12 cellular contexts compared by ENCODE assay signal in genomic region chr16:84851192-84852127, GRCh38. TPM values are rescaled to one million over a fixed set of nuclear protein-coding genes. Genes with fewer than 3 reads are reported as not detected.
DNase-seq lines count a peak whose midpoint lies in the region; ATAC-seq, FAIRE-seq and TF ChIP-seq lines count a peak whose summit lies in the region.
"Had no signal": no experiment of that assay in that cellular context is flagged by ENCODE, and none has a peak within 500 bp of the region (broad histone marks: within the 10 kb centered on the region; RNA-seq: fewer than 3 reads in every experiment).

No MANE protein-coding gene starts in this region.

- TF ChIP-seq CTCF in kidney epithelial cell (IDR thresholded peaks at IDR 0.05; ENCODE audit: insufficient read depth, low read length, poor library complexity, severe bottlenecking) (no peak), right atrium auricular region (IDR thresholded peaks at IDR 0.05) (no peak)

- no peaks in the 10 kb centered on the region for H3K36me3 ChIP-seq in kidney epithelial cell (ENCODE audit: control insufficient read depth, insufficient read depth, low read length)
- peaks cover 52% of the 10 kb centered on the region for H3K36me3 ChIP-seq in right atrium auricular region
- H3K36me3 ChIP-seq in CD8-positive, alpha-beta memory T cell (ENCODE audit: insufficient read depth, low read length), result no peaks in the 10 kb centered on the region

- no peak overlapping the region for H3K4me3 Mint-ChIP-seq in CD8-positive, alpha-beta memory T cell
- H3K4me3 Mint-ChIP-seq: T-helper 17 cell had no signal

- no peak overlapping the region for H3K27ac ChIP-seq in right atrium auricular region
- no peak overlapping the region for H3K27ac ChIP-seq in CD8-positive, alpha-beta memory T cell (ENCODE audit: low read depth, low read length)
- H3K27ac ChIP-seq: suprapubic skin had no signal

- H3K27ac Mint-ChIP-seq in CD8-positive, alpha-beta memory T cell, result no peak overlapping the region
- H3K27ac Mint-ChIP-seq: T-helper 17 cell had no signal

- H3K9me3 ChIP-seq in right atrium auricular region, result no peaks in the 10 kb centered on the region
- H3K9me3 ChIP-seq in CD8-positive, alpha-beta memory T cell (ENCODE audit: low read length), result no peaks in the 10 kb centered on the region
- H3K9me3 ChIP-seq: suprapubic skin had no signal

- no peak for ATAC-seq in GM21529 (IDR thresholded peaks at IDR 0.05; ENCODE audit: unreplicated experiment)
- ATAC-seq: activated naive CD4-positive, alpha-beta T cell treated with anti-CD3 and anti-CD28 coated beads, Interleukin-2, amount 50 U/mL, for 72 hours; T-helper 17 cell had no signal

- H3K27me3 ChIP-seq in kidney epithelial cell (ENCODE audit: control insufficient read depth, insufficient read depth, low read length) (no peaks in the 10 kb centered on the region), right atrium auricular region (no peaks in the 10 kb centered on the region)
- H3K27me3 ChIP-seq in CD8-positive, alpha-beta memory T cell (ENCODE audit: insufficient read depth, low read length, poor library complexity, severe bottlenecking), result no peaks in the 10 kb centered on the region
- H3K27me3 ChIP-seq: suprapubic skin had no signal

- FAIRE-seq in HTR-8/SVneo (lab: Jason Lieb, UNC), result peak; percentile 97

- no peaks in the 10 kb centered on the region for H3K4me1 ChIP-seq in right atrium auricular region
- no peaks in the 10 kb centered on the region for H3K4me1 ChIP-seq in CD8-positive, alpha-beta memory T cell (ENCODE audit: insufficient read depth, low read length)
- H3K4me1 ChIP-seq: suprapubic skin had no signal

- DNase-seq in AG08395 (ENCODE audit: low spot score) (peak; percentile 49), HTR-8/SVneo (ENCODE audit: insufficient read length, low spot score) (peak; percentile 94), T1000 (lab: John Stamatoyannopoulos, UW) (peak; percentile 85), kidney epithelial cell (ENCODE audit: low read depth) (peak; percentile 98), right atrium auricular region (ENCODE audit: low spot score) (no peak), occipital lobe (lab: John Stamatoyannopoulos, UW) (no peak)
- DNase-seq in CD8-positive, alpha-beta memory T cell, result no peak
- DNase-seq: KBM-7, T-helper 17 cell had no signal

- CTCF ChIA-PET in CD8-positive, alpha-beta memory T cell (lab: Charles Lee), result no interaction called here

- H3K27me3 Mint-ChIP-seq in CD8-positive, alpha-beta memory T cell, result peaks cover 12 to 38% of the 10 kb centered on the region in 2 donors

- no peaks in the 10 kb centered on the region for H3K36me3 Mint-ChIP-seq in CD8-positive, alpha-beta memory T cell
- H3K36me3 Mint-ChIP-seq: activated naive CD4-positive, alpha-beta T cell treated with anti-CD3 and anti-CD28 coated beads, Interleukin-2, amount 50 U/mL, for 72 hours had no signal

- H3K9me3 Mint-ChIP-seq in CD8-positive, alpha-beta memory T cell, result peaks cover 0 to 2% (median 0%) of the 10 kb centered on the region in 5 donors
- H3K9me3 Mint-ChIP-seq: activated naive CD4-positive, alpha-beta T cell treated with anti-CD3 and anti-CD28 coated beads, Interleukin-2, amount 50 U/mL, for 72 hours had no signal

- POLR2A ChIA-PET in CD8-positive, alpha-beta memory T cell (lab: Charles Lee), result no interaction called here

- H3K4me1 Mint-ChIP-seq in CD8-positive, alpha-beta memory T cell, result no peaks in the 10 kb centered on the region

- H3K4me3 ChIP-seq in kidney epithelial cell (ENCODE audit: low read depth, low read length) (no peak overlapping the region), right atrium auricular region (no peak overlapping the region)
- H3K4me3 ChIP-seq in CD8-positive, alpha-beta memory T cell (ENCODE audit: low read length), result no peak overlapping the region
- H3K4me3 ChIP-seq: suprapubic skin had no signal

RNA-seq across cellular contexts. Expression of gene CRISPLD2, which starts 31.7 kb away (rescaled TPM):
- total RNA-seq in kidney epithelial cell (2.5 and 3.3 TPM in 2 replicates), right atrium auricular region (10 to 100 TPM; 58.4 to 76.4 TPM), occipital lobe (2.7 TPM)
- total RNA-seq in CD8-positive, alpha-beta memory T cell, result under 1 TPM in 1 of 2 experiments, not detected in 1; 0.04 TPM
- 0.05 TPM for polyA plus RNA-seq in CD8-positive, alpha-beta memory T cell

Comparison
In these comparisons a context has a peak if more than half of its experiments do, and no peak if none do; other contexts are left out.
1. DNase-seq: peak in AG08395 (single experiment), HTR-8/SVneo (single experiment), T1000 (single experiment) and kidney epithelial cell (single experiment); none in right atrium auricular region (single experiment), CD8-positive, alpha-beta memory T cell (0 of 5) and occipital lobe (single experiment).
2. RNA of gene CRISPLD2, which starts 31.7 kb away (total RNA-seq): 58.4 to 76.4 TPM in right atrium auricular region; 2.7 TPM in occipital lobe (single experiment), 2.5 to 3.3 TPM in kidney epithelial cell and 0.04 TPM in CD8-positive, alpha-beta memory T cell; every median in the first group is over 10 times any median in the second.